In the genomic region with DNA sequence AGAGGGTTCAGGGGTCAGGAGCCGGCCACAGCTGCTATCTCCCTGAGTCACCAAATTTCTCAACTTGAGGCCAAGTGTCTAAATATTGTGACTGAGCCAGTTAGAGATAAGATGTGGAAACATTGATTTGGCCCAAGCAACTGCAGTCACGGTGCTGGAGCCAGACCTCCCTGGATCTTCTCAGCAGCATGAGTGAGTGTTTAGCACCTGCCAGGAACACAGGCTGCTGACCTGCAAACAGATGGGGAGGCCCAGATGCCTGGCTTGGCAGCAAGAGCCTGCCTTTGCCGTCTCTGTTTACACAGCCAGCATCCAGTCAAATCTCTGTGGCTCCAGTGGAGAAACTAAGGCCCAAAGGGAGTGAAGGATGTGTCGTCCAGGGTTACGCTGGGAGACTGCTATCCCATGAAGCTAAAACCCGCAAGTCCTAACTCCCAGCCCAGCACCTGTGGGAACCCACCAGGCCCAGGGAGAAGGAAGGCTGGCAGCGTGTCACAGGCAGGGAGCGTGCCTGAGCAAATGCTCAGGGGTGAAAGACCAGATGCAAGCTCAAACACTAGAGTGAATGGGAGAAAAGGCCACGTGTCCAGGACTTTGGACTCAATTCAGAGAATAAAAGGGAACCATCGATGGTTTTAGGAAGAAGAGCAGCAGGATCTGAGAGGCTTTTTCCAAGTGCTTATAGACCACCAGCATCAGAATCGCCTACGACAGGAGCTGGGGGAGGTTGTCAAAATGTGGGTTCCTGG, we compare ENCODE assay signal across 1 cellular context.
TF ChIP-seq lines count a peak whose summit lies in the region.

No MANE protein-coding gene starts in this region.

TF ChIP-seq in HepG2, 621 proteins besides CTCF, POLR2A, EP300 and RAD21 (continued from another document and continues in another):
- peak; percentile 96 for TF ChIP-seq ZNF644 (CRISPR knock-in tag; IDR thresholded peaks at IDR 0.05; ENCODE audit: low read depth)
- TF ChIP-seq ZNF3 (CRISPR knock-in tag; IDR thresholded peaks at IDR 0.05): no peak; the same call in 1 of the 2 replicates
- peak; percentile 52; the same call in 1 of the 2 replicates for TF ChIP-seq SP5 (CRISPR knock-in tag; IDR thresholded peaks at IDR 0.05; ENCODE audit: borderline replicate concordance, low read depth)
- TF ChIP-seq GZF1 (CRISPR knock-in tag; IDR thresholded peaks at IDR 0.05): peak; percentile 72; the same call in 1 of the 2 replicates
- peak; percentile 88 for TF ChIP-seq KDM4B (CRISPR knock-in tag; IDR thresholded peaks at IDR 0.05)
- TF ChIP-seq, protein P1, sequence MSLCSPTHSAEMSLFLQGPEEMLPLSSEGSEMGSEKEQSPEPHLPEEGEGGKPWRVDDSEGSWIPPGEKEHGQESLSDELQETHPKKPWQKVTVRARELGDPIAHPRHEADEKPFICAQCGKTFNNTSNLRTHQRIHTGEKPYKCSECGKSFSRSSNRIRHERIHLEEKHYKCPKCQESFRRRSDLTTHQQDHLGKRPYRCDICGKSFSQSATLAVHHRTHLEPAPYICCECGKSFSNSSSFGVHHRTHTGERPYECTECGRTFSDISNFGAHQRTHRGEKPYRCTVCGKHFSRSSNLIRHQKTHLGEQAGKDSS (CRISPR knock-in tag; IDR thresholded peaks at IDR 0.05; ENCODE audit: borderline replicate concordance, low read depth): peak; percentile 97; the same call in 1 of the 2 replicates
- TF ChIP-seq PAX8 (CRISPR knock-in tag; IDR thresholded peaks at IDR 0.05; ENCODE audit: borderline replicate concordance): 0 out of 2 replicates have a peak, but pooled peaks have one; percentile 55
- peak; percentile 60 for TF ChIP-seq RBM39 (IDR thresholded peaks at IDR 0.05; ENCODE audit: low read depth, low read length, poor library complexity, severe bottlenecking)
- TF ChIP-seq ZSCAN31 (CRISPR knock-in tag; IDR thresholded peaks at IDR 0.05; ENCODE audit: low read depth): peak; percentile 98
- peak; percentile 56; the same call in 1 of the 2 replicates for TF ChIP-seq ZNF460 (CRISPR knock-in tag; IDR thresholded peaks at IDR 0.05; ENCODE audit: borderline replicate concordance)
- peak; percentile 98 for TF ChIP-seq NFKB2 (CRISPR knock-in tag; IDR thresholded peaks at IDR 0.05; ENCODE audit: borderline replicate concordance)
- TF ChIP-seq YEATS2 (CRISPR knock-in tag; IDR thresholded peaks at IDR 0.05; ENCODE audit: borderline replicate concordance): peak; percentile 80
- no peak for TF ChIP-seq HNRNPUL1 (IDR thresholded peaks at IDR 0.05; ENCODE audit: low read depth, low read length)
- peak; percentile 46; the same call in 1 of the 2 replicates for TF ChIP-seq AHR (CRISPR knock-in tag; IDR thresholded peaks at IDR 0.05)
- TF ChIP-seq ZNF333 (CRISPR knock-in tag; IDR thresholded peaks at IDR 0.05; ENCODE audit: borderline replicate concordance): 0 out of 2 replicates have a peak, but pooled peaks have one; percentile 64
- peak; percentile 76 for TF ChIP-seq BCL6 (CRISPR knock-in tag; IDR thresholded peaks at IDR 0.05)
- TF ChIP-seq MYC (CRISPR knock-in tag; IDR thresholded peaks at IDR 0.05; ENCODE audit: borderline replicate concordance): peak; percentile 99
- TF ChIP-seq POLR2AphosphoS5 (IDR thresholded peaks at IDR 0.05; ENCODE audit: low read depth, low read length): peak; percentile 88
- TF ChIP-seq, protein P2, sequence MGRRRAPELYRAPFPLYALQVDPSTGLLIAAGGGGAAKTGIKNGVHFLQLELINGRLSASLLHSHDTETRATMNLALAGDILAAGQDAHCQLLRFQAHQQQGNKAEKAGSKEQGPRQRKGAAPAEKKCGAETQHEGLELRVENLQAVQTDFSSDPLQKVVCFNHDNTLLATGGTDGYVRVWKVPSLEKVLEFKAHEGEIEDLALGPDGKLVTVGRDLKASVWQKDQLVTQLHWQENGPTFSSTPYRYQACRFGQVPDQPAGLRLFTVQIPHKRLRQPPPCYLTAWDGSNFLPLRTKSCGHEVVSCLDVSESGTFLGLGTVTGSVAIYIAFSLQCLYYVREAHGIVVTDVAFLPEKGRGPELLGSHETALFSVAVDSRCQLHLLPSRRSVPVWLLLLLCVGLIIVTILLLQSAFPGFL (CRISPR knock-in tag; IDR thresholded peaks at IDR 0.05): peak; percentile 23; the same call in 1 of the 2 replicates
- peak; percentile 79 for TF ChIP-seq ZNF747 (CRISPR knock-in tag; IDR thresholded peaks at IDR 0.05; ENCODE audit: borderline replicate concordance)
- peak; percentile 95 for TF ChIP-seq ZBTB42 (CRISPR knock-in tag; IDR thresholded peaks at IDR 0.05)
- peak; percentile 79 for TF ChIP-seq THAP11 (CRISPR knock-in tag; IDR thresholded peaks at IDR 0.05)
- peak; percentile 91 for TF ChIP-seq HIVEP1 (CRISPR knock-in tag; IDR thresholded peaks at IDR 0.05)
- TF ChIP-seq, protein P3, sequence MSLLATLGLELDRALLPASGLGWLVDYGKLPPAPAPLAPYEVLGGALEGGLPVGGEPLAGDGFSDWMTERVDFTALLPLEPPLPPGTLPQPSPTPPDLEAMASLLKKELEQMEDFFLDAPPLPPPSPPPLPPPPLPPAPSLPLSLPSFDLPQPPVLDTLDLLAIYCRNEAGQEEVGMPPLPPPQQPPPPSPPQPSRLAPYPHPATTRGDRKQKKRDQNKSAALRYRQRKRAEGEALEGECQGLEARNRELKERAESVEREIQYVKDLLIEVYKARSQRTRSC (CRISPR knock-in tag; IDR thresholded peaks at IDR 0.05; ENCODE audit: low read depth): 0 out of 2 replicates have a peak, but pooled peaks have one; percentile 69
- TF ChIP-seq ZNF232 (CRISPR knock-in tag; IDR thresholded peaks at IDR 0.05; ENCODE audit: borderline replicate concordance): peak; percentile 94; the same call in 1 of the 2 replicates
- peak; percentile 51 for TF ChIP-seq ZSCAN9 (CRISPR knock-in tag; IDR thresholded peaks at IDR 0.05; ENCODE audit: borderline replicate concordance)
- peak; percentile 81 for TF ChIP-seq TMF1 (CRISPR knock-in tag; IDR thresholded peaks at IDR 0.05; ENCODE audit: low read depth)
- TF ChIP-seq, protein P4, sequence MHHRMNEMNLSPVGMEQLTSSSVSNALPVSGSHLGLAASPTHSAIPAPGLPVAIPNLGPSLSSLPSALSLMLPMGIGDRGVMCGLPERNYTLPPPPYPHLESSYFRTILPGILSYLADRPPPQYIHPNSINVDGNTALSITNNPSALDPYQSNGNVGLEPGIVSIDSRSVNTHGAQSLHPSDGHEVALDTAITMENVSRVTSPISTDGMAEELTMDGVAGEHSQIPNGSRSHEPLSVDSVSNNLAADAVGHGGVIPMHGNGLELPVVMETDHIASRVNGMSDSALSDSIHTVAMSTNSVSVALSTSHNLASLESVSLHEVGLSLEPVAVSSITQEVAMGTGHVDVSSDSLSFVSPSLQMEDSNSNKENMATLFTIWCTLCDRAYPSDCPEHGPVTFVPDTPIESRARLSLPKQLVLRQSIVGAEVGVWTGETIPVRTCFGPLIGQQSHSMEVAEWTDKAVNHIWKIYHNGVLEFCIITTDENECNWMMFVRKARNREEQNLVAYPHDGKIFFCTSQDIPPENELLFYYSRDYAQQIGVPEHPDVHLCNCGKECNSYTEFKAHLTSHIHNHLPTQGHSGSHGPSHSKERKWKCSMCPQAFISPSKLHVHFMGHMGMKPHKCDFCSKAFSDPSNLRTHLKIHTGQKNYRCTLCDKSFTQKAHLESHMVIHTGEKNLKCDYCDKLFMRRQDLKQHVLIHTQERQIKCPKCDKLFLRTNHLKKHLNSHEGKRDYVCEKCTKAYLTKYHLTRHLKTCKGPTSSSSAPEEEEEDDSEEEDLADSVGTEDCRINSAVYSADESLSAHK (CRISPR knock-in tag; IDR thresholded peaks at IDR 0.05; ENCODE audit: borderline replicate concordance): 0 out of 2 replicates have a peak, but pooled peaks have one; percentile 33
- TF ChIP-seq, protein P5, sequence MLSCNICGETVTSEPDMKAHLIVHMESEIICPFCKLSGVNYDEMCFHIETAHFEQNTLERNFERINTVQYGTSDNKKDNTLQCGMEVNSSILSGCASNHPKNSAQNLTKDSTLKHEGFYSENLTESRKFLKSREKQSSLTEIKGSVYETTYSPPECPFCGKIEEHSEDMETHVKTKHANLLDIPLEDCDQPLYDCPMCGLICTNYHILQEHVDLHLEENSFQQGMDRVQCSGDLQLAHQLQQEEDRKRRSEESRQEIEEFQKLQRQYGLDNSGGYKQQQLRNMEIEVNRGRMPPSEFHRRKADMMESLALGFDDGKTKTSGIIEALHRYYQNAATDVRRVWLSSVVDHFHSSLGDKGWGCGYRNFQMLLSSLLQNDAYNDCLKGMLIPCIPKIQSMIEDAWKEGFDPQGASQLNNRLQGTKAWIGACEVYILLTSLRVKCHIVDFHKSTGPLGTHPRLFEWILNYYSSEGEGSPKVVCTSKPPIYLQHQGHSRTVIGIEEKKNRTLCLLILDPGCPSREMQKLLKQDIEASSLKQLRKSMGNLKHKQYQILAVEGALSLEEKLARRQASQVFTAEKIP (CRISPR knock-in tag; IDR thresholded peaks at IDR 0.05; ENCODE audit: borderline replicate concordance): no peak
- TF ChIP-seq HOXA3 (CRISPR knock-in tag; IDR thresholded peaks at IDR 0.05): peak; percentile 79; the same call in 1 of the 2 replicates
- TF ChIP-seq NFRKB (IDR thresholded peaks at IDR 0.05): no peak
- TF ChIP-seq, protein P6, sequence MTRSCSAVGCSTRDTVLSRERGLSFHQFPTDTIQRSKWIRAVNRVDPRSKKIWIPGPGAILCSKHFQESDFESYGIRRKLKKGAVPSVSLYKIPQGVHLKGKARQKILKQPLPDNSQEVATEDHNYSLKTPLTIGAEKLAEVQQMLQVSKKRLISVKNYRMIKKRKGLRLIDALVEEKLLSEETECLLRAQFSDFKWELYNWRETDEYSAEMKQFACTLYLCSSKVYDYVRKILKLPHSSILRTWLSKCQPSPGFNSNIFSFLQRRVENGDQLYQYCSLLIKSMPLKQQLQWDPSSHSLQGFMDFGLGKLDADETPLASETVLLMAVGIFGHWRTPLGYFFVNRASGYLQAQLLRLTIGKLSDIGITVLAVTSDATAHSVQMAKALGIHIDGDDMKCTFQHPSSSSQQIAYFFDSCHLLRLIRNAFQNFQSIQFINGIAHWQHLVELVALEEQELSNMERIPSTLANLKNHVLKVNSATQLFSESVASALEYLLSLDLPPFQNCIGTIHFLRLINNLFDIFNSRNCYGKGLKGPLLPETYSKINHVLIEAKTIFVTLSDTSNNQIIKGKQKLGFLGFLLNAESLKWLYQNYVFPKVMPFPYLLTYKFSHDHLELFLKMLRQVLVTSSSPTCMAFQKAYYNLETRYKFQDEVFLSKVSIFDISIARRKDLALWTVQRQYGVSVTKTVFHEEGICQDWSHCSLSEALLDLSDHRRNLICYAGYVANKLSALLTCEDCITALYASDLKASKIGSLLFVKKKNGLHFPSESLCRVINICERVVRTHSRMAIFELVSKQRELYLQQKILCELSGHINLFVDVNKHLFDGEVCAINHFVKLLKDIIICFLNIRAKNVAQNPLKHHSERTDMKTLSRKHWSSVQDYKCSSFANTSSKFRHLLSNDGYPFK (CRISPR knock-in tag; IDR thresholded peaks at IDR 0.05; ENCODE audit: borderline replicate concordance): peak; percentile 86
- TF ChIP-seq ASH2L (IDR thresholded peaks at IDR 0.05; ENCODE audit: insufficient read length, low read depth, low read length): peak; percentile 98
- TF ChIP-seq SALL2 (CRISPR knock-in tag; IDR thresholded peaks at IDR 0.05): peak; percentile 61
- TF ChIP-seq, protein P7, sequence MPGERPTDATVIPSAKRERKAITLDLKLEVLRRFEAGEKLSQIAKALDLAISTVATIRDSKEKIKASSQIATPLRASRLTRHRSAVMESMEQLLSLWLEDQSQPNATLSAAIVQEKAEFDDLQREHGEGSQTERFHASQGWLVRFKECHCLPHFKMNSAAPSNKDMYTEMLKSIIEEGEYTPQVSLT (CRISPR knock-in tag; IDR thresholded peaks at IDR 0.05; ENCODE audit: borderline replicate concordance, low read depth): no peak
- TF ChIP-seq, protein P8, sequence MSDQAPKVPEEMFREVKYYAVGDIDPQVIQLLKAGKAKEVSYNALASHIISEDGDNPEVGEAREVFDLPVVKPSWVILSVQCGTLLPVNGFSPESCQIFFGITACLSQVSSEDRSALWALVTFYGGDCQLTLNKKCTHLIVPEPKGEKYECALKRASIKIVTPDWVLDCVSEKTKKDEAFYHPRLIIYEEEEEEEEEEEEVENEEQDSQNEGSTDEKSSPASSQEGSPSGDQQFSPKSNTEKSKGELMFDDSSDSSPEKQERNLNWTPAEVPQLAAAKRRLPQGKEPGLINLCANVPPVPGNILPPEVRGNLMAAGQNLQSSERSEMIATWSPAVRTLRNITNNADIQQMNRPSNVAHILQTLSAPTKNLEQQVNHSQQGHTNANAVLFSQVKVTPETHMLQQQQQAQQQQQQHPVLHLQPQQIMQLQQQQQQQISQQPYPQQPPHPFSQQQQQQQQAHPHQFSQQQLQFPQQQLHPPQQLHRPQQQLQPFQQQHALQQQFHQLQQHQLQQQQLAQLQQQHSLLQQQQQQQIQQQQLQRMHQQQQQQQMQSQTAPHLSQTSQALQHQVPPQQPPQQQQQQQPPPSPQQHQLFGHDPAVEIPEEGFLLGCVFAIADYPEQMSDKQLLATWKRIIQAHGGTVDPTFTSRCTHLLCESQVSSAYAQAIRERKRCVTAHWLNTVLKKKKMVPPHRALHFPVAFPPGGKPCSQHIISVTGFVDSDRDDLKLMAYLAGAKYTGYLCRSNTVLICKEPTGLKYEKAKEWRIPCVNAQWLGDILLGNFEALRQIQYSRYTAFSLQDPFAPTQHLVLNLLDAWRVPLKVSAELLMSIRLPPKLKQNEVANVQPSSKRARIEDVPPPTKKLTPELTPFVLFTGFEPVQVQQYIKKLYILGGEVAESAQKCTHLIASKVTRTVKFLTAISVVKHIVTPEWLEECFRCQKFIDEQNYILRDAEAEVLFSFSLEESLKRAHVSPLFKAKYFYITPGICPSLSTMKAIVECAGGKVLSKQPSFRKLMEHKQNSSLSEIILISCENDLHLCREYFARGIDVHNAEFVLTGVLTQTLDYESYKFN (CRISPR knock-in tag; conservative IDR thresholded peaks at IDR 0.05): peak; percentile 99
- TF ChIP-seq, protein P9, sequence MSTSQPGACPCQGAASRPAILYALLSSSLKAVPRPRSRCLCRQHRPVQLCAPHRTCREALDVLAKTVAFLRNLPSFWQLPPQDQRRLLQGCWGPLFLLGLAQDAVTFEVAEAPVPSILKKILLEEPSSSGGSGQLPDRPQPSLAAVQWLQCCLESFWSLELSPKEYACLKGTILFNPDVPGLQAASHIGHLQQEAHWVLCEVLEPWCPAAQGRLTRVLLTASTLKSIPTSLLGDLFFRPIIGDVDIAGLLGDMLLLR (CRISPR knock-in tag; IDR thresholded peaks at IDR 0.05): no peak; the same call in none of the 2 replicates
- peak; percentile 95 for TF ChIP-seq KDM3A (CRISPR knock-in tag; IDR thresholded peaks at IDR 0.05; ENCODE audit: low read depth)
- TF ChIP-seq, protein P10, sequence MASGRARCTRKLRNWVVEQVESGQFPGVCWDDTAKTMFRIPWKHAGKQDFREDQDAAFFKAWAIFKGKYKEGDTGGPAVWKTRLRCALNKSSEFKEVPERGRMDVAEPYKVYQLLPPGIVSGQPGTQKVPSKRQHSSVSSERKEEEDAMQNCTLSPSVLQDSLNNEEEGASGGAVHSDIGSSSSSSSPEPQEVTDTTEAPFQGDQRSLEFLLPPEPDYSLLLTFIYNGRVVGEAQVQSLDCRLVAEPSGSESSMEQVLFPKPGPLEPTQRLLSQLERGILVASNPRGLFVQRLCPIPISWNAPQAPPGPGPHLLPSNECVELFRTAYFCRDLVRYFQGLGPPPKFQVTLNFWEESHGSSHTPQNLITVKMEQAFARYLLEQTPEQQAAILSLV (CRISPR knock-in tag; IDR thresholded peaks at IDR 0.05; ENCODE audit: borderline replicate concordance): peak; percentile 93
- TF ChIP-seq ZNF207 (IDR thresholded peaks at IDR 0.05; ENCODE audit: borderline replicate concordance): no peak
- TF ChIP-seq, protein P11, sequence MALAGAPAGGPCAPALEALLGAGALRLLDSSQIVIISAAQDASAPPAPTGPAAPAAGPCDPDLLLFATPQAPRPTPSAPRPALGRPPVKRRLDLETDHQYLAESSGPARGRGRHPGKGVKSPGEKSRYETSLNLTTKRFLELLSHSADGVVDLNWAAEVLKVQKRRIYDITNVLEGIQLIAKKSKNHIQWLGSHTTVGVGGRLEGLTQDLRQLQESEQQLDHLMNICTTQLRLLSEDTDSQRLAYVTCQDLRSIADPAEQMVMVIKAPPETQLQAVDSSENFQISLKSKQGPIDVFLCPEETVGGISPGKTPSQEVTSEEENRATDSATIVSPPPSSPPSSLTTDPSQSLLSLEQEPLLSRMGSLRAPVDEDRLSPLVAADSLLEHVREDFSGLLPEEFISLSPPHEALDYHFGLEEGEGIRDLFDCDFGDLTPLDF (CRISPR knock-in tag; IDR thresholded peaks at IDR 0.05): no peak
